Comparison of ENCODE assay signal across 1 cellular context in genomic region chr20:3042621-3043020, GRCh38.
TF ChIP-seq lines count a peak whose summit lies in the region.

No MANE protein-coding gene starts in this region.

TF ChIP-seq in WTC11, 78 proteins besides CTCF, POLR2A, EP300 and RAD21 (continued from another document):
- TF ChIP-seq, protein P1, sequence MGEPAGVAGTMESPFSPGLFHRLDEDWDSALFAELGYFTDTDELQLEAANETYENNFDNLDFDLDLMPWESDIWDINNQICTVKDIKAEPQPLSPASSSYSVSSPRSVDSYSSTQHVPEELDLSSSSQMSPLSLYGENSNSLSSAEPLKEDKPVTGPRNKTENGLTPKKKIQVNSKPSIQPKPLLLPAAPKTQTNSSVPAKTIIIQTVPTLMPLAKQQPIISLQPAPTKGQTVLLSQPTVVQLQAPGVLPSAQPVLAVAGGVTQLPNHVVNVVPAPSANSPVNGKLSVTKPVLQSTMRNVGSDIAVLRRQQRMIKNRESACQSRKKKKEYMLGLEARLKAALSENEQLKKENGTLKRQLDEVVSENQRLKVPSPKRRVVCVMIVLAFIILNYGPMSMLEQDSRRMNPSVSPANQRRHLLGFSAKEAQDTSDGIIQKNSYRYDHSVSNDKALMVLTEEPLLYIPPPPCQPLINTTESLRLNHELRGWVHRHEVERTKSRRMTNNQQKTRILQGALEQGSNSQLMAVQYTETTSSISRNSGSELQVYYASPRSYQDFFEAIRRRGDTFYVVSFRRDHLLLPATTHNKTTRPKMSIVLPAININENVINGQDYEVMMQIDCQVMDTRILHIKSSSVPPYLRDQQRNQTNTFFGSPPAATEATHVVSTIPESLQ (CRISPR knock-in tag; IDR thresholded peaks at IDR 0.05): no peak
- TF ChIP-seq, protein P2, sequence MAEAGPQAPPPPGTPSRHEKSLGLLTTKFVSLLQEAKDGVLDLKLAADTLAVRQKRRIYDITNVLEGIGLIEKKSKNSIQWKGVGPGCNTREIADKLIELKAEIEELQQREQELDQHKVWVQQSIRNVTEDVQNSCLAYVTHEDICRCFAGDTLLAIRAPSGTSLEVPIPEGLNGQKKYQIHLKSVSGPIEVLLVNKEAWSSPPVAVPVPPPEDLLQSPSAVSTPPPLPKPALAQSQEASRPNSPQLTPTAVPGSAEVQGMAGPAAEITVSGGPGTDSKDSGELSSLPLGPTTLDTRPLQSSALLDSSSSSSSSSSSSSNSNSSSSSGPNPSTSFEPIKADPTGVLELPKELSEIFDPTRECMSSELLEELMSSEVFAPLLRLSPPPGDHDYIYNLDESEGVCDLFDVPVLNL (CRISPR knock-in tag; IDR thresholded peaks at IDR 0.05; ENCODE audit: borderline replicate concordance, low read depth): no peak
